In genomic region chr2:191789791-191790190, GRCh38 we compare ENCODE assay signal across 31 cellular contexts. TPM values are rescaled to one million over a fixed set of nuclear protein-coding genes. Genes with fewer than 3 reads are reported as not detected.
DNase-seq lines count a peak whose midpoint lies in the region; ATAC-seq, FAIRE-seq and TF ChIP-seq lines count a peak whose summit lies in the region.
"Had no signal": no experiment of that assay in that cellular context is flagged by ENCODE, and none has a peak within 500 bp of the region (broad histone marks: within the 10 kb centered on the region; RNA-seq: fewer than 3 reads in every experiment).

No MANE protein-coding gene starts in this region.

- intact Hi-C loops in dorsolateral prefrontal cortex (cut with DNase I) = no loop called here

- no peak overlapping the region for H3K4me3 ChIP-seq in SK-N-SH (ENCODE audit: low read depth in 2 of 2, low read length in 1 of 2)
- no peak overlapping the region for H3K4me3 ChIP-seq in astrocyte (ENCODE audit: insufficient read depth, low read depth, low read length)
- H3K4me3 ChIP-seq in fibroblast of the aortic adventitia (ENCODE audit: low read depth, low read length) = no peak overlapping the region
- H3K4me3 ChIP-seq in BE2C (ENCODE audit: low read depth, low read length) = no peak overlapping the region
- no peak overlapping the region for H3K4me3 ChIP-seq in dorsolateral prefrontal cortex
- H3K4me3 ChIP-seq in Karpas-422 (ENCODE audit: low read length) = no peak overlapping the region
- H3K4me3 ChIP-seq: K562, left ventricle myocardium inferior, PC-9, tibial artery had no signal

- H3F3A ChIP-seq in SK-N-SH (replicated peaks; ENCODE audit: insufficient read depth) = no peaks in the 10 kb centered on the region

- no peaks in the 10 kb centered on the region for H3K79me2 ChIP-seq in SK-N-SH (ENCODE audit: insufficient read depth)
- H3K79me2 ChIP-seq in astrocyte (ENCODE audit: insufficient read depth, low read length) = no peaks in the 10 kb centered on the region
- no peaks in the 10 kb centered on the region for H3K79me2 ChIP-seq in Karpas-422 (ENCODE audit: low read length)

- H3K27ac Mint-ChIP-seq in astrocyte (ENCODE audit: unreplicated experiment) = peak overlapping the region; percentile 22
- H3K27ac Mint-ChIP-seq: activated CD4-positive, alpha-beta T cell treated with anti-CD3 and anti-CD28 coated beads, Interleukin-2, amount 10 ng/mL, durations not matched to agents 7 days and 5 days; activated naive CD8-positive, alpha-beta T cell treated with anti-CD3 and anti-CD28 coated beads, Interleukin-2, amount 50 U/mL, for 24 hours; T-helper 1 cell treated with Interleukin-12 subunit alpha and Interleukin-12 subunit beta and Interleukin-4 antibody, amounts not matched to agents 30 μg/mL and 1 μg/mL, for 36 hours had no signal

- H3K27me3 ChIP-seq in SK-N-SH (ENCODE audit: insufficient read depth) (no peaks in the 10 kb centered on the region), astrocyte (ENCODE audit: insufficient read depth, low read length) (no peaks in the 10 kb centered on the region), BE2C (no peaks in the 10 kb centered on the region), dorsolateral prefrontal cortex (peaks cover 0 to 8% (median 0%) of the 10 kb centered on the region in 45 donors), Karpas-422 (ENCODE audit: low read length) (no peaks in the 10 kb centered on the region)
- H3K27me3 ChIP-seq: tibial artery had no signal

- H4K20me1 ChIP-seq in SK-N-SH (ENCODE audit: insufficient read depth) = no peaks in the 10 kb centered on the region
- H4K20me1 ChIP-seq in astrocyte (ENCODE audit: insufficient read depth, low read length) = no peaks in the 10 kb centered on the region
- H4K20me1 ChIP-seq in Karpas-422 (ENCODE audit: insufficient read depth, low read depth, low read length) = no peaks in the 10 kb centered on the region

- H3K9me2 ChIP-seq in SK-N-SH = no peaks in the 10 kb centered on the region
- H3K9me2 ChIP-seq in Karpas-422 (replicated peaks; ENCODE audit: insufficient read depth, low read length) = no peaks in the 10 kb centered on the region

- DNase-seq in SK-N-SH (no peak), astrocyte (ENCODE audit: low read depth) (peak; percentile 83), fibroblast of the aortic adventitia (ENCODE audit: low read depth) (peak; percentile 62), BE2C (no peak), dorsolateral prefrontal cortex (no peak), Karpas-422 (no peak), SW480 (ENCODE audit: low spot score) (no peak)
- DNase-seq: activated CD4-positive, alpha-beta T cell treated with anti-CD3 and anti-CD28 coated beads, Interleukin-2, amount 10 ng/mL, durations not matched to agents 7 days and 5 days; activated CD8-positive, alpha-beta memory T cell treated with anti-CD3 and anti-CD28 coated beads, Interleukin-2, amount 50 U/mL, for 4 hours; activated effector memory CD4-positive, alpha-beta T cell treated with Interleukin-2 at 50 U/mL for 16 hours; activated naive CD8-positive, alpha-beta T cell treated with anti-CD3 and anti-CD28 coated beads, Interleukin-2, amount 50 U/mL, for 24 hours; Caco-2; DND-41; erythroblast; glutamatergic neuron; left ventricle myocardium inferior; MV-4-11; NCI-H1694 treated with DMSO at 0.1 percent for 48 hours; NCI-H345; PC-9; SIG-M5; small intestine; stimulated activated CD4-positive, alpha-beta T cell treated with anti-CD3 and anti-CD28 coated beads, Interleukin-2, amount 100 ng/mL, for 48 hours; stimulated activated naive CD8-positive, alpha-beta T cell treated with anti-CD3 and anti-CD28 coated beads, Interleukin-15, Interleukin-2, amounts not matched to agents 100 U/mL and 50 U/mL, for 24 hours; tibial artery had no signal

- 70% methylated on average over 4 of the region's 4 CpGs for WGBS in SK-N-SH (ENCODE audit: low lambda C conversion rate)

- H2AFZ ChIP-seq in SK-N-SH (ENCODE audit: low read depth) (no peak overlapping the region), astrocyte (ENCODE audit: low read depth, low read length) (peak overlapping the region; percentile 0), Karpas-422 (ENCODE audit: low read length) (no peak overlapping the region)
- H2AFZ ChIP-seq: PC-9 had no signal

- no peaks in the 10 kb centered on the region; a peak in 1 of 4 replicates for H3K4me1 ChIP-seq in SK-N-SH (ENCODE audit: control insufficient read depth in 1 of 2, insufficient read depth in 2 of 2, low read depth in 1 of 2, low read length in 1 of 2)
- H3K4me1 ChIP-seq in astrocyte (ENCODE audit: insufficient read depth, low read length) = no peaks in the 10 kb centered on the region
- H3K4me1 ChIP-seq in BE2C = no peaks in the 10 kb centered on the region
- no peaks in the 10 kb centered on the region for H3K4me1 ChIP-seq in Karpas-422 (ENCODE audit: low read length)
- H3K4me1 ChIP-seq: Caco-2, left ventricle myocardium inferior, tibial artery had no signal

- no peak overlapping the region for H3K27ac ChIP-seq in SK-N-SH (ENCODE audit: low read depth in 2 of 2, low read length in 1 of 2)
- H3K27ac ChIP-seq in astrocyte (ENCODE audit: low read depth, low read length) = no peak overlapping the region
- H3K27ac ChIP-seq in dorsolateral prefrontal cortex = no peak overlapping the region
- no peak overlapping the region for H3K27ac ChIP-seq in Karpas-422 (ENCODE audit: low read length)
- H3K27ac ChIP-seq: 22Rv1, left ventricle myocardium inferior, PC-9, tibial artery had no signal

- CTCF ChIA-PET in SK-N-SH (lab: Yijun Ruan, JAX) = no interaction called here

- no peaks in the 10 kb centered on the region for H3K27me3 Mint-ChIP-seq in astrocyte (ENCODE audit: low read depth, unreplicated experiment)

- TF ChIP-seq RAD21 in SK-N-SH (IDR thresholded peaks at IDR 0.05; ENCODE audit: low read length) = no peak

- H3K9me3 Mint-ChIP-seq in astrocyte (ENCODE audit: unreplicated experiment) = peaks cover 1% of the 10 kb centered on the region
- H3K9me3 Mint-ChIP-seq: activated CD4-positive, alpha-beta T cell treated with anti-CD3 and anti-CD28 coated beads, Interleukin-2, amount 10 ng/mL, durations not matched to agents 7 days and 5 days; activated naive CD8-positive, alpha-beta T cell treated with anti-CD3 and anti-CD28 coated beads, Interleukin-2, amount 50 U/mL, for 24 hours; central memory CD8-positive, alpha-beta T cell; T-helper 1 cell treated with Interleukin-12 subunit alpha and Interleukin-12 subunit beta and Interleukin-4 antibody, amounts not matched to agents 30 μg/mL and 1 μg/mL, for 36 hours had no signal

- no peaks in the 10 kb centered on the region for H3K9me3 ChIP-seq in SK-N-SH
- H3K9me3 ChIP-seq in astrocyte (ENCODE audit: insufficient read depth, low read depth, low read length) = no peaks in the 10 kb centered on the region
- no peaks in the 10 kb centered on the region for H3K9me3 ChIP-seq in BE2C
- H3K9me3 ChIP-seq in Karpas-422 (ENCODE audit: low read length) = no peaks in the 10 kb centered on the region
- H3K9me3 ChIP-seq: Caco-2, left ventricle myocardium inferior, tibial artery had no signal

- FAIRE-seq in astrocyte (lab: Jason Lieb, UNC) = no peak
- FAIRE-seq: K562, small intestine had no signal

- H3K9ac ChIP-seq in SK-N-SH (no peak overlapping the region), astrocyte (ENCODE audit: low read length) (no peak overlapping the region), Karpas-422 (ENCODE audit: low read length) (no peak overlapping the region)

- H3K4me1 Mint-ChIP-seq in astrocyte (ENCODE audit: low read depth, unreplicated experiment) = peaks cover 54% of the 10 kb centered on the region
- H3K4me1 Mint-ChIP-seq: central memory CD8-positive, alpha-beta T cell had no signal

- POLR2A ChIA-PET in SK-N-SH (lab: Yijun Ruan, JAX) = no interaction called here

- no peaks in the 10 kb centered on the region for H3K36me3 ChIP-seq in SK-N-SH (replicated peaks in 1 of 2; ENCODE audit: control insufficient read depth in 1 of 2, insufficient read depth in 2 of 2, low read length in 1 of 2)
- no peaks in the 10 kb centered on the region for H3K36me3 ChIP-seq in astrocyte (ENCODE audit: insufficient read depth, low read length)
- H3K36me3 ChIP-seq in BE2C = no peaks in the 10 kb centered on the region
- no peaks in the 10 kb centered on the region for H3K36me3 ChIP-seq in Karpas-422 (ENCODE audit: insufficient read depth, low read length)
- H3K36me3 ChIP-seq: left ventricle myocardium inferior, tibial artery had no signal

- no peaks in the 10 kb centered on the region for H3K36me3 Mint-ChIP-seq in astrocyte (ENCODE audit: low read depth, unreplicated experiment)

- H3K4me2 ChIP-seq in SK-N-SH = no peak overlapping the region
- peak overlapping the region; percentile 4 for H3K4me2 ChIP-seq in astrocyte (ENCODE audit: low read length)
- no peak overlapping the region for H3K4me2 ChIP-seq in Karpas-422 (ENCODE audit: low read depth, low read length, poor library complexity, severe bottlenecking)
- H3K4me2 ChIP-seq: PC-9 had no signal

- TF ChIP-seq CTCF in SK-N-SH (IDR thresholded peaks at IDR 0.05) (no peak), astrocyte (IDR thresholded peaks at IDR 0.05; ENCODE audit: insufficient read depth, low read depth, low read length) (no peak), fibroblast of the aortic adventitia (IDR thresholded peaks at IDR 0.05; ENCODE audit: insufficient read depth, low read length) (no peak), BE2C (IDR thresholded peaks at IDR 0.05; ENCODE audit: low read depth, low read length) (no peak), dorsolateral prefrontal cortex (IDR thresholded peaks at IDR 0.05 in 54 of 56, conservative IDR thresholded peaks at IDR 0.05 in 2 of 56; ENCODE audit: low read depth in 1 of 56, partially characterized antibody in 56 of 56) (no peak)

- no peak overlapping the region for H3K4me3 Mint-ChIP-seq in astrocyte (ENCODE audit: unreplicated experiment)
- H3K4me3 Mint-ChIP-seq: activated CD4-positive, alpha-beta T cell treated with anti-CD3 and anti-CD28 coated beads, Interleukin-2, amount 10 ng/mL, durations not matched to agents 7 days and 5 days; activated naive CD8-positive, alpha-beta T cell treated with anti-CD3 and anti-CD28 coated beads, Interleukin-2, amount 50 U/mL, for 24 hours; central memory CD8-positive, alpha-beta T cell; T-helper 1 cell treated with Interleukin-12 subunit alpha and Interleukin-12 subunit beta and Interleukin-4 antibody, amounts not matched to agents 30 μg/mL and 1 μg/mL, for 36 hours had no signal

- TF ChIP-seq EP300 in SK-N-SH (IDR thresholded peaks at IDR 0.05; ENCODE audit: borderline replicate concordance in 1 of 2, low read depth in 1 of 2, low read length in 1 of 2) = no peak

- no peak for ATAC-seq in SK-N-SH treated with all-trans-retinoic acid at 6 μM for 48 hours
- ATAC-seq: activated naive CD8-positive, alpha-beta T cell treated with anti-CD3 and anti-CD28 coated beads, Interleukin-2, amount 50 U/mL, for 24 hours; K562; stimulated activated naive CD8-positive, alpha-beta T cell treated with anti-CD3 and anti-CD28 coated beads, Interleukin-15, Interleukin-2, amounts not matched to agents 100 U/mL and 50 U/mL, for 24 hours had no signal

RNA-seq across cellular contexts. Expression of gene CAVIN2, which starts 57.1 kb away (rescaled TPM):
- 1.5 and 1.7 TPM in 2 replicates for polyA plus RNA-seq in SK-N-SH (2012; rRNA removed)
- polyA plus RNA-seq in SK-N-SH (2012; cell fraction: cytosol; rRNA removed) = 1.4 and 1.7 TPM in 2 replicates
- 1.2 and 1.5 TPM in 2 replicates for polyA plus RNA-seq in SK-N-SH (2012; cell fraction: nucleus; rRNA removed)
- total RNA-seq in astrocyte (1.9 and 2.8 TPM in 2 replicates), fibroblast of the aortic adventitia (ENCODE audit: low replicate concordance) (24.1 and 29.8 TPM in 2 replicates), dorsolateral prefrontal cortex (10 to 100 TPM in 91 of 120 experiments, 1 to 10 TPM in 29; 1.5 to 40.2 (median 14.7) TPM)
- 0.31 TPM for polyA plus RNA-seq in BE2C (2012; ENCODE audit: insufficient read depth, insufficient read length, low read depth)
- total RNA-seq in Karpas-422 (2014; rRNA removed; shearing (Covaris generic); ENCODE audit: low replicate concordance) = 2.7 and 3.1 TPM in 2 replicates
- total RNA-seq: activated CD4-positive, alpha-beta T cell treated with anti-CD3 and anti-CD28 coated beads, Interleukin-2, amount 10 ng/mL, durations not matched to agents 7 days and 5 days; Caco-2 had no signal
- polyA plus RNA-seq: neural cell had no signal

Comparison
In these comparisons a context has a peak if more than half of its experiments do, and no peak if none do; other contexts are left out.
1. DNase-seq: peak in astrocyte (single experiment) and fibroblast of the aortic adventitia (single experiment); none in SK-N-SH (single experiment), BE2C (single experiment), dorsolateral prefrontal cortex (0 of 10), Karpas-422 (single experiment) and SW480 (single experiment).